ENCODE assay signal across 1 cellular context in genomic region chr10:12010353-12010752, GRCh38.
TF ChIP-seq lines count a peak whose summit lies in the region.

No MANE protein-coding gene starts in this region.

TF ChIP-seq in HEK293, 187 proteins besides CTCF, POLR2A, EP300 and RAD21:
- TF ChIP-seq ZNF621 (tag by site-specific recombination; IDR thresholded peaks at IDR 0.05) (no peak), ZBTB20 (tag by site-specific recombination; IDR thresholded peaks at IDR 0.05) (no peak), ZNF10 (tag by site-specific recombination; IDR thresholded peaks at IDR 0.05) (no peak), ZNF324 (tag by site-specific recombination; IDR thresholded peaks at IDR 0.05) (no peak), ZNF138 (tag by site-specific recombination; IDR thresholded peaks at IDR 0.05; ENCODE audit: borderline replicate concordance) (no peak), ZNF280D (tag by site-specific recombination; IDR thresholded peaks at IDR 0.05) (peak; percentile 64; the same call in 1 of the 2 replicates), ZNF777 (tag by site-specific recombination; IDR thresholded peaks at IDR 0.05; ENCODE audit: borderline replicate concordance) (no peak), ZNF692 (tag by site-specific recombination; IDR thresholded peaks at IDR 0.05) (no peak), ZNF292 (tag by site-specific recombination; IDR thresholded peaks at IDR 0.05; ENCODE audit: borderline replicate concordance, low read depth) (no peak), SETDB1 (IDR thresholded peaks at IDR 0.05; ENCODE audit: insufficient read length, low read length) (peak; percentile 61), ZNF792 (tag by site-specific recombination; IDR thresholded peaks at IDR 0.05) (no peak), ZNF248 (tag by site-specific recombination; IDR thresholded peaks at IDR 0.05) (no peak), ZNF433 (tag by site-specific recombination; IDR thresholded peaks at IDR 0.05; ENCODE audit: low read depth) (no peak), ZNF362 (tag by site-specific recombination; IDR thresholded peaks at IDR 0.05) (no peak), ZNF626 (tag by site-specific recombination; IDR thresholded peaks at IDR 0.05) (no peak)
- TF ChIP-seq, protein P1, sequence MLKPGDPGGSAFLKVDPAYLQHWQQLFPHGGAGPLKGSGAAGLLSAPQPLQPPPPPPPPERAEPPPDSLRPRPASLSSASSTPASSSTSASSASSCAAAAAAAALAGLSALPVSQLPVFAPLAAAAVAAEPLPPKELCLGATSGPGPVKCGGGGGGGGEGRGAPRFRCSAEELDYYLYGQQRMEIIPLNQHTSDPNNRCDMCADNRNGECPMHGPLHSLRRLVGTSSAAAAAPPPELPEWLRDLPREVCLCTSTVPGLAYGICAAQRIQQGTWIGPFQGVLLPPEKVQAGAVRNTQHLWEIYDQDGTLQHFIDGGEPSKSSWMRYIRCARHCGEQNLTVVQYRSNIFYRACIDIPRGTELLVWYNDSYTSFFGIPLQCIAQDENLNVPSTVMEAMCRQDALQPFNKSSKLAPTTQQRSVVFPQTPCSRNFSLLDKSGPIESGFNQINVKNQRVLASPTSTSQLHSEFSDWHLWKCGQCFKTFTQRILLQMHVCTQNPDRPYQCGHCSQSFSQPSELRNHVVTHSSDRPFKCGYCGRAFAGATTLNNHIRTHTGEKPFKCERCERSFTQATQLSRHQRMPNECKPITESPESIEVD (tag by site-specific recombination; IDR thresholded peaks at IDR 0.05), result no peak
- TF ChIP-seq, protein P2, sequence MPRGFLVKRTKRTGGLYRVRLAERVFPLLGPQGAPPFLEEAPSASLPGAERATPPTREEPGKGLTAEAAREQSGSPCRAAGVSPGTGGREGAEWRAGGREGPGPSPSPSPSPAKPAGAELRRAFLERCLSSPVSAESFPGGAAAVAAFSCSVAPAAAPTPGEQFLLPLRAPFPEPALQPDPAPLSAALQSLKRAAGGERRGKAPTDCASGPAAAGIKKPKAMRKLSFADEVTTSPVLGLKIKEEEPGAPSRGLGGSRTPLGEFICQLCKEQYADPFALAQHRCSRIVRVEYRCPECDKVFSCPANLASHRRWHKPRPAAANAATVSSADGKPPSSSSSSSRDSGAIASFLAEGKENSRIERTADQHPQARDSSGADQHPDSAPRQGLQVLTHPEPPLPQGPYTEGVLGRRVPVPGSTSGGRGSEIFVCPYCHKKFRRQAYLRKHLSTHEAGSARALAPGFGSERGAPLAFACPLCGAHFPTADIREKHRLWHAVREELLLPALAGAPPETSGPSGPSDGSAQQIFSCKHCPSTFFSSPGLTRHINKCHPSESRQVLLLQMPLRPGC (tag by site-specific recombination; IDR thresholded peaks at IDR 0.05), result no peak
- TF ChIP-seq, protein P3, sequence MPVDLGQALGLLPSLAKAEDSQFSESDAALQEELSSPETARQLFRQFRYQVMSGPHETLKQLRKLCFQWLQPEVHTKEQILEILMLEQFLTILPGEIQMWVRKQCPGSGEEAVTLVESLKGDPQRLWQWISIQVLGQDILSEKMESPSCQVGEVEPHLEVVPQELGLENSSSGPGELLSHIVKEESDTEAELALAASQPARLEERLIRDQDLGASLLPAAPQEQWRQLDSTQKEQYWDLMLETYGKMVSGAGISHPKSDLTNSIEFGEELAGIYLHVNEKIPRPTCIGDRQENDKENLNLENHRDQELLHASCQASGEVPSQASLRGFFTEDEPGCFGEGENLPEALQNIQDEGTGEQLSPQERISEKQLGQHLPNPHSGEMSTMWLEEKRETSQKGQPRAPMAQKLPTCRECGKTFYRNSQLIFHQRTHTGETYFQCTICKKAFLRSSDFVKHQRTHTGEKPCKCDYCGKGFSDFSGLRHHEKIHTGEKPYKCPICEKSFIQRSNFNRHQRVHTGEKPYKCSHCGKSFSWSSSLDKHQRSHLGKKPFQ (tag by site-specific recombination; IDR thresholded peaks at IDR 0.05), result no peak
- TF ChIP-seq, protein P4, sequence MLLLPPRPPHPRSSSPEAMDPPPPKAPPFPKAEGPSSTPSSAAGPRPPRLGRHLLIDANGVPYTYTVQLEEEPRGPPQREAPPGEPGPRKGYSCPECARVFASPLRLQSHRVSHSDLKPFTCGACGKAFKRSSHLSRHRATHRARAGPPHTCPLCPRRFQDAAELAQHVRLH (tag by site-specific recombination; IDR thresholded peaks at IDR 0.05), result peak; percentile 50; the same call in 1 of the 2 replicates
TF ChIP-seq in HEK293: peak in this region for 3.
